Comparison of ENCODE assay signal across 26 cellular contexts in the genomic region with DNA sequence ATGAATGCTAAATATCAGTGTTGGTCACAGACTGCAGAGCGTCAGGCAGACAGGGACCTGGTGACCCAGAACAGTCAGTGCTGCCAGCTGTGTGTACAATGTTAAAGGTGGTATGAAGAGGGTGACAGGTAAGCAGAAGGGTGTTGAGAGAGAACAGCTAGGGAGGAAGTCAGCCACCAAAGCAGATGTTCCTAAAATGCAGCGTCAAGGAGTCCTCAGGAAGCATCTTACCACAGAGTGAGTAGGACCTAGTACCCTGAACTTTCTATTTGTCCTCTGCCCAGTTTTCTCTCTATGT. TPM values are rescaled to one million over a fixed set of nuclear protein-coding genes. Genes with fewer than 3 reads are reported as not detected.
A peak's percentile ranks its signal among the peaks of the same experiment; 100 is the strongest.
DNase-seq lines count a peak whose midpoint lies in the region; ATAC-seq and TF ChIP-seq lines count a peak whose summit lies in the region.
"Had no signal": no experiment of that assay in that cellular context is flagged by ENCODE, and none has a peak within 500 bp of the region (broad histone marks: within the 10 kb centered on the region; RNA-seq: fewer than 3 reads in every experiment).

No MANE protein-coding gene starts in this region.

- in situ Hi-C loops in mammary epithelial cell (cut with MboI; ENCODE audit: low sequenced_read_pairs in 2 of 2), result no loop called here

- no peaks in the 10 kb centered on the region for H3K9me3 ChIP-seq in mammary epithelial cell (replicated peaks; ENCODE audit: insufficient read depth, low read length)
- no peaks in the 10 kb centered on the region for H3K9me3 ChIP-seq in mesodermal cell (ENCODE audit: control insufficient read depth, low read length)
- H3K9me3 ChIP-seq in tibial artery, result no peaks in the 10 kb centered on the region
- H3K9me3 ChIP-seq: adrenal gland, lower lobe of right lung, upper lobe of left lung had no signal

- no TSS peak for BruUV-seq in mammary epithelial cell (replicated peaks; lab: Mats Ljungman, UMichigan)

- H3K4me2 ChIP-seq in mammary epithelial cell (ENCODE audit: insufficient read depth, low read depth, low read length), result peak overlapping the region; percentile 34

- CTCF ChIA-PET in mammary epithelial cell (lab: Charles Lee; ENCODE audit: low non-redundant PET), result no interaction called here

- 67% methylated on average over 2 of the region's 2 CpGs for WGBS in mammary epithelial cell (ENCODE audit: low coverage, missing lambda C conversion rate)
- 78 to 100% methylated on average over 2 of the region's 2 CpGs for WGBS in mesodermal cell (ENCODE audit: insufficient coverage in 2 of 2), 2 experiments

- H3K27me3 ChIP-seq in mammary epithelial cell (ENCODE audit: insufficient read depth, low read length) (no peaks in the 10 kb centered on the region), tibial artery (no peaks in the 10 kb centered on the region)
- H3K27me3 ChIP-seq: adrenal gland, upper lobe of left lung had no signal

- no peaks in the 10 kb centered on the region for H3K79me2 ChIP-seq in mammary epithelial cell (ENCODE audit: insufficient read depth, low read length)

- peak overlapping the region; percentile 42 for H2AFZ ChIP-seq in mammary epithelial cell (ENCODE audit: low read depth, low read length)

- H3K27ac ChIP-seq in mammary epithelial cell (ENCODE audit: insufficient read depth, low read depth, low read length) (peak overlapping the region; percentile 16), mesodermal cell (ENCODE audit: low read depth, low read length, severe bottlenecking) (peak overlapping the region; percentile 71), tibial artery (no peak overlapping the region)
- H3K27ac ChIP-seq: adrenal gland, lower lobe of right lung, upper lobe of left lung had no signal

- H3K36me3 ChIP-seq in mammary epithelial cell (ENCODE audit: insufficient read depth, low read length) (no peaks in the 10 kb centered on the region), mesodermal cell (ENCODE audit: control insufficient read depth, insufficient read depth, low read length) (no peaks in the 10 kb centered on the region), tibial artery (no peaks in the 10 kb centered on the region)
- H3K36me3 ChIP-seq: adrenal gland, lower lobe of right lung, upper lobe of left lung had no signal

- intact Hi-C loops in left ventricle myocardium superior (cut with micrococcal nuclease) (no loop called here), Right ventricle myocardium superior (cut with DNase I) (no loop called here), mammary epithelial cell (cut with micrococcal nuclease) (no loop called here), tibial artery (cut with DNase I; ENCODE audit: low total_unique reads) (no loop called here)

- dilution Hi-C loops in mammary epithelial cell (cut with HindIII; ENCODE audit: low sequenced_read_pairs), result no loop called here

- ATAC-seq in left ventricle myocardium superior (peak; percentile 35), Right ventricle myocardium superior (ENCODE audit: poor library complexity) (no peak), HG03196 (IDR thresholded peaks at IDR 0.05; ENCODE audit: unreplicated experiment) (no peak), GM18867 (IDR thresholded peaks at IDR 0.05; ENCODE audit: unreplicated experiment) (no peak)
- ATAC-seq: activated CD8-positive, alpha-beta T cell treated with anti-CD3 and anti-CD28 coated beads for 36 hours had no signal

- no peaks in the 10 kb centered on the region for H4K20me1 ChIP-seq in mammary epithelial cell (ENCODE audit: insufficient read depth, low read length)

- TF ChIP-seq CTCF in mammary epithelial cell (conservative IDR thresholded peaks at IDR 0.05 in 1 of 2, IDR thresholded peaks at IDR 0.05 in 1 of 2; ENCODE audit: extremely low read depth in 1 of 2, insufficient read depth in 1 of 2, low read depth in 1 of 2, low read length in 2 of 2), result no peak
- TF ChIP-seq CTCF in tibial artery (IDR thresholded peaks at IDR 0.05), result no peak

- no peak overlapping the region for H3K4me3 ChIP-seq in mammary epithelial cell (replicated peaks in 1 of 3; ENCODE audit: insufficient read depth in 1 of 3, low read depth in 2 of 3, low read length in 3 of 3)
- no peak overlapping the region for H3K4me3 ChIP-seq in mesodermal cell (ENCODE audit: extremely low read depth, insufficient read depth, low read length, poor library complexity, severe bottlenecking)
- no peak overlapping the region for H3K4me3 ChIP-seq in tibial artery
- H3K4me3 ChIP-seq: adrenal gland, lower lobe of right lung, upper lobe of left lung had no signal

- no peak for DNase-seq in left ventricle myocardium superior
- no peak for DNase-seq in Right ventricle myocardium superior
- no peak for DNase-seq in mammary epithelial cell
- DNase-seq in AG08396 (ENCODE audit: low spot score), result no peak
- DNase-seq in tibial artery, result no peak
- DNase-seq: activated CD4-positive, CD25-positive, alpha-beta regulatory T cell treated with anti-CD3 and anti-CD28 coated beads, Interleukin-2, amount 50 U/mL, for 72 hours; activated CD8-positive, alpha-beta T cell treated with anti-CD3 and anti-CD28 coated beads for 36 hours; activated T-cell treated with anti-CD3 and anti-CD28 coated beads, Interleukin-2, amount 50 U/mL, for 1 hour; CD4-positive, CD25-positive, alpha-beta regulatory T cell; DMS153; GOT3; hippocampal formation; kidney; lower lobe of right lung; NCI-H1105 treated with DMSO at 0.1 percent for 48 hours; NCI-H2081; NCI-H345; nucleus accumbens; upper lobe of left lung had no signal

- H3K4me1 ChIP-seq in mammary epithelial cell (ENCODE audit: insufficient read depth, low read length), result peaks cover 13% of the 10 kb centered on the region
- H3K4me1 ChIP-seq in mesodermal cell (ENCODE audit: control insufficient read depth, insufficient read depth, low read length, poor library complexity, severe bottlenecking), result peaks cover 18% of the 10 kb centered on the region
- peaks cover 0 to 5% (median 0%) of the 10 kb centered on the region in 4 donors for H3K4me1 ChIP-seq in tibial artery
- H3K4me1 ChIP-seq: adrenal gland, lower lobe of right lung had no signal

- no peak overlapping the region for H3K9ac ChIP-seq in mammary epithelial cell (ENCODE audit: insufficient read depth, low read length)

RNA-seq across cellular contexts. Expression of a gene that starts 14.2 kb away (rescaled TPM):
- not detected for total RNA-seq in left ventricle myocardium superior
- total RNA-seq in Right ventricle myocardium superior, result not detected
- total RNA-seq in mammary epithelial cell, result not detected
- not detected for polyA plus RNA-seq in mammary epithelial cell
- not detected for polyA minus RNA-seq in mammary epithelial cell
- polyA plus RNA-seq in mesodermal cell (2013, experiment 1 of 2), result not detected
- polyA plus RNA-seq in mesodermal cell (2013, experiment 2 of 2), result not detected
- total RNA-seq: activated CD8-positive, alpha-beta T cell treated with anti-CD3 and anti-CD28 coated beads for 36 hours; adrenal gland; CD4-positive, CD25-positive, alpha-beta regulatory T cell; G401; kidney; myocyte; RPMI7951 had no signal
- polyA plus RNA-seq: adrenal gland; CD4-positive, CD25-positive, alpha-beta regulatory T cell had no signal

Comparison
In these comparisons a context has a peak if more than half of its experiments do, and no peak if none do; other contexts are left out.
1. H3K27ac ChIP-seq: peak in mammary epithelial cell (single experiment) and mesodermal cell (single experiment); none in tibial artery (0 of 2).